Comparison of ENCODE assay signal across 14 cellular contexts in genomic region chr15:58260911-58261267, GRCh38.
DNase-seq lines count a peak whose midpoint lies in the region; ATAC-seq, FAIRE-seq and TF ChIP-seq lines count a peak whose summit lies in the region.
"Had no signal": no experiment of that assay in that cellular context is flagged by ENCODE, and none has a peak within 500 bp of the region (broad histone marks: within the 10 kb centered on the region; RNA-seq: fewer than 3 reads in every experiment).

No MANE protein-coding gene starts in this region.

- H3F3A ChIP-seq in PC-3 (ENCODE audit: low read length, unreplicated experiment) = no peaks in the 10 kb centered on the region

- intact Hi-C loops in PC-3 (cut with micrococcal nuclease) = no loop called here
- intact Hi-C loops in thyroid gland (cut with DNase I) = no loop called here

- no peaks in the 10 kb centered on the region for H3K27me3 ChIP-seq in PC-3 (ENCODE audit: low read length)
- H3K27me3 ChIP-seq in thyroid gland = no peaks in the 10 kb centered on the region
- H3K27me3 ChIP-seq: uterus had no signal

- no peaks in the 10 kb centered on the region for H4K20me1 ChIP-seq in PC-3 (ENCODE audit: low read length)

- H3K9me3 ChIP-seq in PC-3 (ENCODE audit: low read length) = no peaks in the 10 kb centered on the region
- no peaks in the 10 kb centered on the region for H3K9me3 ChIP-seq in thyroid gland
- H3K9me3 ChIP-seq: lower lobe of right lung, uterus had no signal

- H3K4me1 ChIP-seq in PC-3 (ENCODE audit: insufficient read depth, low read length) (no peaks in the 10 kb centered on the region), thyroid gland (peaks cover 0 to 14% of the 10 kb centered on the region in 2 donors)
- H3K4me1 ChIP-seq: lower lobe of right lung, uterus had no signal

- H3K4me3 ChIP-seq in PC-3 (ENCODE audit: low read length) (no peak overlapping the region), fibroblast of villous mesenchyme (ENCODE audit: low read depth, low read length) (no peak overlapping the region), thyroid gland (replicated peaks in 1 of 3) (no peak overlapping the region)
- H3K4me3 ChIP-seq: lower lobe of right lung, uterus had no signal

- no peak overlapping the region for H3K4me2 ChIP-seq in PC-3 (ENCODE audit: low read length)

- no peak for TF ChIP-seq POLR2A in thyroid gland (IDR thresholded peaks at IDR 0.05)

- WGBS in thyroid gland, 2 donors = 44 to 46% methylated on average over 2 of the region's 2 CpGs

- no peak for ATAC-seq in PC-3
- no peak for ATAC-seq in GM21381 (IDR thresholded peaks at IDR 0.05; ENCODE audit: unreplicated experiment)

- CTCF ChIA-PET in PC-3 (lab: Charles Lee) = no interaction called here

- no peak overlapping the region for H3K27ac ChIP-seq in PC-3 (ENCODE audit: low read length)
- no peak overlapping the region for H3K27ac ChIP-seq in thyroid gland
- H3K27ac ChIP-seq: lower lobe of right lung, uterus had no signal

- no peaks in the 10 kb centered on the region for H3K36me3 ChIP-seq in PC-3 (ENCODE audit: low read depth, low read length)
- H3K36me3 ChIP-seq in thyroid gland = no peaks in the 10 kb centered on the region
- H3K36me3 ChIP-seq: lower lobe of right lung, uterus had no signal

- BruUV-seq in PC-3 (replicated peaks; lab: Mats Ljungman, UMichigan) = no TSS peak

- POLR2A ChIA-PET in PC-3 (lab: Charles Lee; ENCODE audit: unreplicated experiment) = no interaction called here

- no peak overlapping the region for H2AFZ ChIP-seq in PC-3 (ENCODE audit: low read length)

- H3K9me2 ChIP-seq in PC-3 (replicated peaks; ENCODE audit: low read length) = no peaks in the 10 kb centered on the region

- no peak overlapping the region for H3K9ac ChIP-seq in PC-3 (ENCODE audit: low read length)

- peak; percentile 23 for DNase-seq in NCI-H2171 treated with DMSO at 0.1 percent for 48 hours (lab: John Stamatoyannopoulos, UW)
- DNase-seq in NCI-H2171 (lab: John Stamatoyannopoulos, UW) = no peak
- DNase-seq in PC-3 = peak; percentile 6
- DNase-seq in fibroblast of villous mesenchyme (ENCODE audit: low read depth) = peak; percentile 11
- DNase-seq in thyroid gland = peak; percentile 63
- no peak for DNase-seq in HK-2 (ENCODE audit: unreplicated experiment)
- DNase-seq in frontal cortex (ENCODE audit: low spot score in 2 of 2) = no peak
- DNase-seq: activated T-cell treated with anti-CD3 and anti-CD28 coated beads, Interleukin-2, amount 50 U/mL, for 1 hour; erythroblast; GF-D8; lower lobe of right lung; uterus had no signal

- no peaks in the 10 kb centered on the region for H3K79me2 ChIP-seq in PC-3 (ENCODE audit: low read length)

- TF ChIP-seq CTCF in PC-3 (conservative IDR thresholded peaks at IDR 0.05; ENCODE audit: low read depth, low read length) (no peak), fibroblast of villous mesenchyme (IDR thresholded peaks at IDR 0.05; ENCODE audit: insufficient read depth, low read depth, low read length) (no peak), thyroid gland (IDR thresholded peaks at IDR 0.05) (no peak)

- no peak for FAIRE-seq in frontal cortex (lab: Jason Lieb, UNC)
- FAIRE-seq: H54 had no signal

Comparison
In these comparisons a context has a peak if more than half of its experiments do, and no peak if none do; other contexts are left out.
1. DNase-seq: peak in NCI-H2171 treated with DMSO at 0.1 percent for 48 hours (single experiment), PC-3 (single experiment), fibroblast of villous mesenchyme (single experiment) and thyroid gland (2 of 2); none in NCI-H2171 (single experiment), HK-2 (single experiment) and frontal cortex (0 of 2).